Comparison of ENCODE assay signal across 9 cellular contexts in genomic region chr4:24794916-24795665, GRCh38. TPM values are rescaled to one million over a fixed set of nuclear protein-coding genes. Genes with fewer than 3 reads are reported as not detected.
DNase-seq lines count a peak whose midpoint lies in the region; ATAC-seq and TF ChIP-seq lines count a peak whose summit lies in the region.
"Had no signal": no experiment of that assay in that cellular context is flagged by ENCODE, and none has a peak within 500 bp of the region (broad histone marks: within the 10 kb centered on the region; RNA-seq: fewer than 3 reads in every experiment).

Gene SOD3, plus strand, starts transcription at chr4:24795573. Its CDS starts 3,949 bp downstream, at chr4:24799522.

- peak within 1 kb of the TSS in 4 of 8 donors; percentile 5 to 40 (median 10) for H3K4me3 ChIP-seq in spleen

- DNase-seq in HFFc6 (peak; percentile 88), cerebellar cortex (ENCODE audit: low spot score) (peak; percentile 74), islet precursor cell (peak; percentile 97), spleen (peak; percentile 75), activated gamma-delta T cell (lab: John Stamatoyannopoulos, UW) (no peak)
- DNase-seq in activated CD4-positive, alpha-beta memory T cell treated with anti-CD3 and anti-CD28 coated beads, Interleukin-2, amount 10 ng/mL, durations not matched to agents 7 days and 5 days, result no peak

- TF ChIP-seq CTCF in HFFc6 (IDR thresholded peaks at IDR 0.05) (no peak), spleen (IDR thresholded peaks at IDR 0.05 in 8 of 11, conservative IDR thresholded peaks at IDR 0.05 in 3 of 11) (no peak)

- no peaks in the 10 kb centered on the region for H3K36me3 ChIP-seq in spleen

- no peak for ATAC-seq in HG03442 (IDR thresholded peaks at IDR 0.05; ENCODE audit: unreplicated experiment)
- ATAC-seq in HG02938 (IDR thresholded peaks at IDR 0.05; ENCODE audit: unreplicated experiment), result no peak

- peak within 1 kb of the TSS; percentile 88 for H3K4me3 Mint-ChIP-seq in HFFc6
- H3K4me3 Mint-ChIP-seq in activated CD4-positive, alpha-beta memory T cell treated with anti-CD3 and anti-CD28 coated beads, Interleukin-2, amount 10 ng/mL, durations not matched to agents 7 days and 5 days, result no peak within 1 kb of the TSS
- H3K4me3 Mint-ChIP-seq: central memory CD8-positive, alpha-beta T cell had no signal

- TF ChIP-seq POLR2A in spleen (IDR thresholded peaks at IDR 0.05), result no peak

- peaks cover 28% of the 10 kb centered on the region for H3K4me1 Mint-ChIP-seq in HFFc6 (ENCODE audit: low read depth)
- no peaks in the 10 kb centered on the region for H3K4me1 Mint-ChIP-seq in activated CD4-positive, alpha-beta memory T cell treated with anti-CD3 and anti-CD28 coated beads, Interleukin-2, amount 10 ng/mL, durations not matched to agents 7 days and 5 days
- H3K4me1 Mint-ChIP-seq: central memory CD8-positive, alpha-beta T cell had no signal

- no peaks in the 10 kb centered on the region for H3K9me3 Mint-ChIP-seq in HFFc6
- no peaks in the 10 kb centered on the region for H3K9me3 Mint-ChIP-seq in activated CD4-positive, alpha-beta memory T cell treated with anti-CD3 and anti-CD28 coated beads, Interleukin-2, amount 10 ng/mL, durations not matched to agents 7 days and 5 days
- H3K9me3 Mint-ChIP-seq: central memory CD8-positive, alpha-beta T cell had no signal

- WGBS in spleen, 5 donors, result 61 to 69% (median 65%) methylated on average over 21 of the region's 21 CpGs

- H3K4me1 ChIP-seq in spleen, result peaks cover 0 to 25% (median 4%) of the 10 kb centered on the region in 6 donors

- H3K27ac ChIP-seq in spleen, result peak within 1 kb of the TSS; percentile 40 to 74 (median 54)

- peaks cover 5% of the 10 kb centered on the region for H3K27me3 Mint-ChIP-seq in HFFc6 (ENCODE audit: insufficient read depth)
- H3K27me3 Mint-ChIP-seq in activated CD4-positive, alpha-beta memory T cell treated with anti-CD3 and anti-CD28 coated beads, Interleukin-2, amount 10 ng/mL, durations not matched to agents 7 days and 5 days, result peaks cover 12% of the 10 kb centered on the region

- no peaks in the 10 kb centered on the region for H3K36me3 Mint-ChIP-seq in HFFc6 (ENCODE audit: low read depth)
- no peaks in the 10 kb centered on the region for H3K36me3 Mint-ChIP-seq in activated CD4-positive, alpha-beta memory T cell treated with anti-CD3 and anti-CD28 coated beads, Interleukin-2, amount 10 ng/mL, durations not matched to agents 7 days and 5 days (ENCODE audit: low read depth)

- CTCF ChIA-PET in activated CD4-positive, alpha-beta memory T cell treated with anti-CD3 and anti-CD28 coated beads, Interleukin-2, amount 10 ng/mL, durations not matched to agents 7 days and 5 days (lab: Charles Lee), result no interaction called here

- H3K27me3 ChIP-seq in spleen (replicated peaks in 1 of 7), result peaks cover 0 to 52% (median 17%) of the 10 kb centered on the region in 7 donors

- H3K27ac Mint-ChIP-seq in HFFc6, result peak within 1 kb of the TSS; percentile 86
- H3K27ac Mint-ChIP-seq in activated CD4-positive, alpha-beta memory T cell treated with anti-CD3 and anti-CD28 coated beads, Interleukin-2, amount 10 ng/mL, durations not matched to agents 7 days and 5 days, result no peak within 1 kb of the TSS

- intact Hi-C loops in spleen (cut with DNase I; ENCODE audit: low total_unique reads), result no loop called here

- POLR2A ChIA-PET in activated CD4-positive, alpha-beta memory T cell treated with anti-CD3 and anti-CD28 coated beads, Interleukin-2, amount 10 ng/mL, durations not matched to agents 7 days and 5 days (lab: Charles Lee), result interaction anchor here (0.6 kb wide), 1 partner anchor 201 kb away, joined by 4 read pairs; no protein-coding TSS in a partner anchor

- H3K9me3 ChIP-seq in spleen, result no peaks in the 10 kb centered on the region

RNA-seq across cellular contexts. Expression of gene SOD3, which starts in this region (rescaled TPM):
- total RNA-seq in HFFc6 (2021; fragmentation: NEBNext Ultra II Directional; extraction: Animal tissue kit (Norgen Biotek cat#: 25700)), result 10 to 100 TPM; 13.9 to 18.5 (median 16.9) TPM
- 10 to 100 TPM in 6 of 7 donors, 1 to 10 TPM in 1; 8.6 to 28.8 (median 17.0) TPM for total RNA-seq in spleen
- 10 to 100 TPM in 1 of 3 donors, 1 to 10 TPM in 2; 4.0 to 13.8 (median 9.6) TPM for polyA plus RNA-seq in spleen
- not detected for total RNA-seq in activated CD4-positive, alpha-beta memory T cell treated with anti-CD3 and anti-CD28 coated beads, Interleukin-2, amount 10 ng/mL, durations not matched to agents 7 days and 5 days

Comparison
In these comparisons a context has a peak if more than half of its experiments do, and no peak if none do; other contexts are left out.
1. RNA of gene SOD3 (total RNA-seq): 8.6 to 28.8 TPM in spleen and 13.9 to 18.5 TPM in HFFc6; not detected in activated CD4-positive, alpha-beta memory T cell treated with anti-CD3 and anti-CD28 coated beads, Interleukin-2, amount 10 ng/mL, durations not matched to agents 7 days and 5 days; every median in the first group is over 4 times any median in the second.
2. DNase-seq: peak in HFFc6 (single experiment), cerebellar cortex (single experiment), islet precursor cell (single experiment) and spleen (single experiment); none in activated CD4-positive, alpha-beta memory T cell treated with anti-CD3 and anti-CD28 coated beads, Interleukin-2, amount 10 ng/mL, durations not matched to agents 7 days and 5 days (single experiment) and activated gamma-delta T cell (single experiment).